In genomic region chrX:106611323-106611681, GRCh38 we compare ENCODE assay signal across 8 cellular contexts. TPM values are rescaled to one million over a fixed set of nuclear protein-coding genes. Genes with fewer than 3 reads are reported as not detected.
DNase-seq lines count a peak whose midpoint lies in the region; ATAC-seq, FAIRE-seq and TF ChIP-seq lines count a peak whose summit lies in the region.

No MANE protein-coding gene starts in this region.

- DNase-seq in NCI-H1436 (lab: John Stamatoyannopoulos, UW) (peak; percentile 92), esophagus squamous epithelium (lab: John Stamatoyannopoulos, UW) (no peak), sigmoid colon (no peak), D341Med (ENCODE audit: low spot score) (no peak), frontal cortex (ENCODE audit: low spot score in 2 of 2) (no peak), midbrain (lab: John Stamatoyannopoulos, UW) (no peak)

- no peak overlapping the region for H3K27ac ChIP-seq in ACC112 (ENCODE audit: low read depth, low read length)
- peak overlapping the region in 3 of 4 donors; percentile 11 to 56 (median 50) for H3K27ac ChIP-seq in esophagus squamous epithelium
- peak overlapping the region in 3 of 4 donors; percentile 14 to 48 (median 42) for H3K27ac ChIP-seq in sigmoid colon

- no peak for FAIRE-seq in frontal cortex (lab: Jason Lieb, UNC)

- no peak for TF ChIP-seq EP300 in sigmoid colon (IDR thresholded peaks at IDR 0.05)

- no peaks in the 10 kb centered on the region for H3K36me3 ChIP-seq in ACC112 (ENCODE audit: insufficient read depth, low read length)
- H3K36me3 ChIP-seq in esophagus squamous epithelium = no peaks in the 10 kb centered on the region
- H3K36me3 ChIP-seq in sigmoid colon = no peaks in the 10 kb centered on the region

- TF ChIP-seq POLR2A in esophagus squamous epithelium (IDR thresholded peaks at IDR 0.05) (no peak), sigmoid colon (IDR thresholded peaks at IDR 0.05) (no peak)

- H2AFZ ChIP-seq in ACC112 (ENCODE audit: low read length, unreplicated experiment) = no peak overlapping the region

- intact Hi-C loops in esophagus squamous epithelium (cut with DNase I) (no loop called here), sigmoid colon (cut with DNase I) (loop anchor here (5.0 kb wide), 1 partner anchor 191 kb away; the partner anchor contains the start of gene TBC1D8B)

- H3K9me3 ChIP-seq in esophagus squamous epithelium = no peaks in the 10 kb centered on the region
- no peaks in the 10 kb centered on the region for H3K9me3 ChIP-seq in sigmoid colon

- 22 to 38% methylated on average over 1 of the region's 1 CpG for WGBS in esophagus squamous epithelium, 2 donors
- WGBS in sigmoid colon, 2 donors = 16 to 17% methylated on average over 1 of the region's 1 CpG

- H3K4me3 ChIP-seq in ACC112 (ENCODE audit: low read depth, low read length) = peak overlapping the region; percentile 83
- peak overlapping the region; percentile 38 to 66 (median 50) for H3K4me3 ChIP-seq in esophagus squamous epithelium
- peak overlapping the region; percentile 33 to 57 (median 52) for H3K4me3 ChIP-seq in sigmoid colon

- peak; percentile 10 for ATAC-seq in GM19463 (IDR thresholded peaks at IDR 0.05; ENCODE audit: unreplicated experiment)

- no peaks in the 10 kb centered on the region for H3K79me2 ChIP-seq in ACC112 (ENCODE audit: control insufficient read depth, insufficient read depth, low read length, unreplicated experiment)

- peaks cover 4% of the 10 kb centered on the region; the same call in 1 of the 2 replicates for H3K27me3 ChIP-seq in ACC112 (ENCODE audit: insufficient read depth, low read length)
- H3K27me3 ChIP-seq in esophagus squamous epithelium = no peaks in the 10 kb centered on the region
- H3K27me3 ChIP-seq in sigmoid colon = no peaks in the 10 kb centered on the region

- H3K4me1 ChIP-seq in ACC112 (ENCODE audit: control insufficient read depth, insufficient read depth, low read length, unreplicated experiment) (no peaks in the 10 kb centered on the region), esophagus squamous epithelium (no peaks in the 10 kb centered on the region), sigmoid colon (peaks cover 0 to 4% (median 0%) of the 10 kb centered on the region in 4 donors)

- TF ChIP-seq CTCF in esophagus squamous epithelium (IDR thresholded peaks at IDR 0.05) (no peak), sigmoid colon (IDR thresholded peaks at IDR 0.05) (no peak)

RNA-seq across cellular contexts. Expression of gene RADX, which starts 0.5 kb away (rescaled TPM):
- 1 to 10 TPM in 3 of 4 donors, under 1 TPM in 1; 0.91 to 2.9 (median 2.2) TPM for total RNA-seq in esophagus squamous epithelium
- 1 to 10 TPM; 1.1 to 7.3 (median 3.4) TPM for total RNA-seq in sigmoid colon
- under 1 TPM; 0.60 to 0.92 (median 0.92) TPM for polyA plus RNA-seq in sigmoid colon
- 9.4 TPM for total RNA-seq in frontal cortex
